Comparison of ENCODE assay signal across 8 cellular contexts in genomic region chr20:49508435-49509199, GRCh38. TPM values are rescaled to one million over a fixed set of nuclear protein-coding genes. Genes with fewer than 3 reads are reported as not detected.
DNase-seq lines count a peak whose midpoint lies in the region; TF ChIP-seq lines count a peak whose summit lies in the region.

No MANE protein-coding gene starts in this region.

- TF ChIP-seq POLR2A in adrenal gland (IDR thresholded peaks at IDR 0.05) (no peak), testis (IDR thresholded peaks at IDR 0.05) (no peak)

- H3K9me3 Mint-ChIP-seq in CD14-positive monocyte: no peaks in the 10 kb centered on the region
- no peaks in the 10 kb centered on the region for H3K9me3 Mint-ChIP-seq in T-helper 2 cell treated with Interferon-gamma antibody and Interleukin-4, amounts not matched to agents 5 μg/mL and 100 μg/mL, for 36 hours

- H3K4me3 ChIP-seq in H7 (ENCODE audit: insufficient read depth, low read depth, low read length) (no peak overlapping the region), adrenal gland (no peak overlapping the region), testis (no peak overlapping the region)

- H3K36me3 Mint-ChIP-seq in CD14-positive monocyte: no peaks in the 10 kb centered on the region
- H3K36me3 Mint-ChIP-seq in T-helper 2 cell treated with Interferon-gamma antibody and Interleukin-4, amounts not matched to agents 5 μg/mL and 100 μg/mL, for 36 hours (ENCODE audit: low read depth): peaks cover 6% of the 10 kb centered on the region

- intact Hi-C loops in CD14-positive monocyte (cut with micrococcal nuclease) (no loop called here), adrenal gland (cut with DNase I) (no loop called here), testis (cut with DNase I; ENCODE audit: low total_unique reads) (no loop called here)

- H3K4me1 Mint-ChIP-seq in CD14-positive monocyte: no peaks in the 10 kb centered on the region
- no peaks in the 10 kb centered on the region for H3K4me1 Mint-ChIP-seq in T-helper 2 cell treated with Interferon-gamma antibody and Interleukin-4, amounts not matched to agents 5 μg/mL and 100 μg/mL, for 36 hours (ENCODE audit: low read depth)

- TF ChIP-seq CTCF in CD14-positive monocyte (IDR thresholded peaks at IDR 0.05): peak; percentile 46
- TF ChIP-seq CTCF in adrenal gland (IDR thresholded peaks at IDR 0.05): peak in 5 of 6 experiments; percentile 42 to 71 (median 56)
- peak in 2 of 3 experiments; percentile 43 to 45 for TF ChIP-seq CTCF in testis (IDR thresholded peaks at IDR 0.05)

- DNase-seq in CD14-positive monocyte (ENCODE audit: low spot score) (no peak), H7 (peak; percentile 80), NCI-H524 (lab: John Stamatoyannopoulos, UW) (peak; percentile 34 to 76), adrenal gland (no peak), iPS-NIHi7 (ENCODE audit: extremely low spot score) (peak; percentile 71), testis (no peak), mucosa of gallbladder (ENCODE audit: low spot score) (no peak)
- DNase-seq in T-helper 2 cell treated with Interferon-gamma antibody and Interleukin-4, amounts not matched to agents 5 μg/mL and 100 μg/mL, for 36 hours (ENCODE audit: low spot score): no peak

- peaks cover 20 to 29% (median 27%) of the 10 kb centered on the region in 3 donors for H3K27me3 Mint-ChIP-seq in CD14-positive monocyte (ENCODE audit: low read depth in 3 of 3)
- H3K27me3 Mint-ChIP-seq in T-helper 2 cell treated with Interferon-gamma antibody and Interleukin-4, amounts not matched to agents 5 μg/mL and 100 μg/mL, for 36 hours (ENCODE audit: low read depth): peaks cover 8% of the 10 kb centered on the region

- no peak overlapping the region for H3K4me3 Mint-ChIP-seq in CD14-positive monocyte
- no peak overlapping the region for H3K4me3 Mint-ChIP-seq in T-helper 2 cell treated with Interferon-gamma antibody and Interleukin-4, amounts not matched to agents 5 μg/mL and 100 μg/mL, for 36 hours

- 49 to 51% (median 50%) methylated on average over 14 of the region's 14 CpGs for WGBS in adrenal gland, 4 donors
- 53 to 79% methylated on average over 12 to 14 of the region's 14 CpGs for WGBS in testis, 2 donors

- H3K27me3 ChIP-seq in H7 (ENCODE audit: control insufficient read depth, insufficient read depth, low read length): no peaks in the 10 kb centered on the region
- H3K27me3 ChIP-seq in adrenal gland: peaks cover 7% of the 10 kb centered on the region
- no peaks in the 10 kb centered on the region for H3K27me3 ChIP-seq in testis

- no peak overlapping the region for H3K27ac Mint-ChIP-seq in CD14-positive monocyte
- H3K27ac Mint-ChIP-seq in T-helper 2 cell treated with Interferon-gamma antibody and Interleukin-4, amounts not matched to agents 5 μg/mL and 100 μg/mL, for 36 hours: no peak overlapping the region

- H3K4me1 ChIP-seq in adrenal gland (replicated peaks in 1 of 2) (peaks cover 0 to 8% of the 10 kb centered on the region in 2 donors), testis (peaks cover 6% of the 10 kb centered on the region)

- H3K9me3 ChIP-seq in adrenal gland (replicated peaks in 1 of 3) (no peaks in the 10 kb centered on the region), testis (no peaks in the 10 kb centered on the region)

- H3K36me3 ChIP-seq in H7 (replicated peaks; ENCODE audit: control insufficient read depth, insufficient read depth, low read length) (peaks cover 10% of the 10 kb centered on the region), adrenal gland (replicated peaks in 1 of 2) (no peaks in the 10 kb centered on the region), testis (ENCODE audit: low read depth, missing control alignments) (no peaks in the 10 kb centered on the region)

- no peak overlapping the region for H3K27ac ChIP-seq in adrenal gland
- no peak overlapping the region for H3K27ac ChIP-seq in testis

RNA-seq across cellular contexts. Expression of gene KCNB1, which starts 26.1 kb away (rescaled TPM):
- not detected for polyA plus RNA-seq in CD14-positive monocyte
- total RNA-seq in H7 (2014; rRNA removed; shearing (Covaris generic)): 0.41 and 0.48 TPM in 2 replicates
- total RNA-seq in adrenal gland: 1 to 10 TPM in 4 of 8 donors, under 1 TPM in 4; 0.11 to 8.2 (median 0.98) TPM
- 1 to 10 TPM in 2 of 3 donors, under 1 TPM in 1; 0.40 to 2.4 (median 1.3) TPM for polyA plus RNA-seq in adrenal gland
- 1 to 10 TPM; 2.3 to 4.6 TPM for total RNA-seq in testis
- polyA plus RNA-seq in testis (ENCODE audit: insufficient read depth, low read depth, low replicate concordance): 1.5 TPM
- 7.1 TPM for total RNA-seq in mucosa of gallbladder

RNA-seq across cellular contexts. Expression of gene PTGIS, which starts 59.3 kb away (rescaled TPM):
- polyA plus RNA-seq in CD14-positive monocyte (not detected), adrenal gland (1 to 10 TPM; 3.5 to 8.8 (median 6.3) TPM), testis (ENCODE audit: insufficient read depth, low read depth, low replicate concordance) (30.3 TPM)
- 14.3 and 15.4 TPM in 2 replicates for total RNA-seq in H7 (2014; rRNA removed; shearing (Covaris generic))
- total RNA-seq in adrenal gland (10 to 100 TPM in 5 of 8 donors, 1 to 10 TPM in 3; 6.9 to 34.2 (median 14.2) TPM), testis (10 to 100 TPM; 12.2 to 13.0 TPM), mucosa of gallbladder (101 TPM)

Comparison
In these comparisons a context has a peak if more than half of its experiments do, and no peak if none do; other contexts are left out.
1. DNase-seq: peak in H7 (single experiment), NCI-H524 (2 of 2) and iPS-NIHi7 (single experiment); none in CD14-positive monocyte (single experiment), adrenal gland (0 of 7), testis (single experiment), T-helper 2 cell treated with Interferon-gamma antibody and Interleukin-4, amounts not matched to agents 5 μg/mL and 100 μg/mL, for 36 hours (single experiment) and mucosa of gallbladder (single experiment).
2. Peak in every context shown above with its lines, with median percentiles within 50 percentile points of each other: CTCF ChIP-seq.